In genomic region chr9:89562186-89562814, GRCh38 we compare ENCODE assay signal across 13 cellular contexts. TPM values are rescaled to one million over a fixed set of nuclear protein-coding genes. Genes with fewer than 3 reads are reported as not detected.
DNase-seq lines count a peak whose midpoint lies in the region; ATAC-seq and TF ChIP-seq lines count a peak whose summit lies in the region.
"Had no signal": no experiment of that assay in that cellular context is flagged by ENCODE, and none has a peak within 500 bp of the region (broad histone marks: within the 10 kb centered on the region; RNA-seq: fewer than 3 reads in every experiment).

No MANE protein-coding gene starts in this region.

- intact Hi-C loops in Calu3 (cut with micrococcal nuclease; ENCODE audit: unreplicated experiment) (no loop called here), left cardiac atrium (cut with DNase I) (no loop called here)

- H3K36me3 Mint-ChIP-seq in Calu3 (ENCODE audit: insufficient read depth, unreplicated experiment) = peaks cover 4% of the 10 kb centered on the region

- H3K4me3 Mint-ChIP-seq in Calu3 (ENCODE audit: low read depth, unreplicated experiment) = no peak overlapping the region

- no peaks in the 10 kb centered on the region for H3K27me3 Mint-ChIP-seq in Calu3 (ENCODE audit: unreplicated experiment)

- peak; percentile 45 for DNase-seq in Calu3
- peak; percentile 98 for DNase-seq in kidney tubule cell (ENCODE audit: low spot score)
- DNase-seq in caudate nucleus (lab: John Stamatoyannopoulos, UW) = no peak
- DNase-seq in middle frontal gyrus (ENCODE audit: extremely low spot score, low spot score) = no peak
- DNase-seq in NCI-H146 (lab: John Stamatoyannopoulos, UW) = no peak
- DNase-seq in left cardiac atrium = no peak
- DNase-seq: activated T-cell treated with anti-CD3 and anti-CD28 coated beads, Interleukin-2, amount 50 U/mL, for 1 hour; amniotic stem cell; NCI-H2227 treated with DMSO at 0.1 percent for 48 hours; stimulated activated CD4-positive, alpha-beta T cell treated with anti-CD3 and anti-CD28 coated beads, Interleukin-4, amount 100 ng/mL, for 4 hours; stimulated activated naive CD4-positive, alpha-beta T cell had no signal

- peak overlapping the region; percentile 23 for H3K27ac Mint-ChIP-seq in Calu3 (ENCODE audit: unreplicated experiment)

- BruUV-seq in Calu3 (replicated peaks; lab: Mats Ljungman, UMichigan) = no TSS peak

- peaks cover 18% of the 10 kb centered on the region for H3K4me1 Mint-ChIP-seq in Calu3 (ENCODE audit: low read depth, unreplicated experiment)

- no peak overlapping the region for H3K27ac ChIP-seq in caudate nucleus (ENCODE audit: low read depth, low read length)

- CTCF ChIA-PET in Calu3 (lab: Charles Lee) = interaction anchor here (0.6 to 1.7 kb wide), 5 partner anchors 13 to 40 kb away, joined by 3 to 7 read pairs (median 3); no protein-coding TSS in a partner anchor

- no peak for TF ChIP-seq CTCF in Calu3 (IDR thresholded peaks at IDR 0.05; ENCODE audit: unreplicated experiment)

- peak; percentile 75 for ATAC-seq in GM21619 (IDR thresholded peaks at IDR 0.05; ENCODE audit: unreplicated experiment)
- peak; percentile 54 for ATAC-seq in HG03469 (IDR thresholded peaks at IDR 0.05; ENCODE audit: unreplicated experiment)
- no peak for ATAC-seq in left cardiac atrium

- H3K9me3 Mint-ChIP-seq in Calu3 (ENCODE audit: low read depth, unreplicated experiment) = peaks cover 3% of the 10 kb centered on the region

RNA-seq across cellular contexts. Expression of gene GADD45G, which starts 42.5 kb away (rescaled TPM):
- total RNA-seq in Calu3 (2022) (0.95 and 1.7 TPM in 2 replicates), left cardiac atrium (100 to 1,000 TPM; 107 to 128 TPM)

Comparison
In these comparisons a context has a peak if more than half of its experiments do, and no peak if none do; other contexts are left out.
1. DNase-seq: peak in Calu3 (single experiment) and kidney tubule cell (single experiment); none in caudate nucleus (0 of 61), middle frontal gyrus (single experiment), NCI-H146 (single experiment) and left cardiac atrium (single experiment).
2. ATAC-seq: peak in GM21619 (single experiment) and HG03469 (single experiment); none in left cardiac atrium (0 of 2).
3. RNA of gene GADD45G, which starts 42.5 kb away (total RNA-seq): 107 to 128 TPM in left cardiac atrium; 0.95 to 1.7 TPM in Calu3; every median in the first group is over 10 times any median in the second.